11 cellular contexts compared by ENCODE assay signal in the genomic region with DNA sequence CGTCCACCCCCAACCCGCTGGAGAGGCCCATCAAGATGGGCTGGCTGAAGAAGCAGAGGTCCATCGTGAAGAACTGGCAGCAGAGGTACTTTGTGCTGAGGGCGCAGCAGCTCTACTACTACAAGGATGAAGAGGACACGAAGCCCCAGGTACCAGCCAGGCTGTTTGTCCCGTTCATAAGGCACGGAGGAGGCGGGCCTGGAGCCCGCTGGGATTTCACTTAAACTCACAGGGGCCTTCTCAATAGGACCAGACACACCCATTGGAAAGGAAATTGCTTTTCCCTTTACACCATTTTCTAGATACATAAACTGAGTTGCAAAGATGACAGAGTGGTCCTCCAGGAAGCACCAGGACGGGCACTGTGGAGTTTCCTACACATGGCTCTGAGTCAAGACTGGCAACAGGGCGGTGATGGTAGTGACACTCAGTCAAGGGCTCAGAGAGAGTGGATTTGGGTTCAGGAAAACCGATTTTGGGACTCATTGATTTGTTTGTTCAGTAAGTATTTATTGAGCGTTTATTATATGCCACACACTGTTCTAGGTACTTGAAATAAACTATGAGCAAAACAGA. TPM values are rescaled to one million over a fixed set of nuclear protein-coding genes. Genes with fewer than 3 reads are reported as not detected.
DNase-seq lines count a peak whose midpoint lies in the region; ATAC-seq, FAIRE-seq and TF ChIP-seq lines count a peak whose summit lies in the region.
"Had no signal": no experiment of that assay in that cellular context is flagged by ENCODE, and none has a peak within 500 bp of the region (broad histone marks: within the 10 kb centered on the region; RNA-seq: fewer than 3 reads in every experiment).

No MANE protein-coding gene starts in this region.

- POLR2A ChIA-PET in activated B cell treated with CpG ODN at 0.5 μM for 24 hours (lab: Charles Lee): interaction anchor here (0.6 to 22.1 kb wide), 30 partner anchors 4 to 308 kb away, joined by 3 to 1418 read pairs (median 11); a partner anchor contains a TSS

- H3K27ac ChIP-seq in gastroesophageal sphincter: peak overlapping the region in 3 of 4 donors; percentile 64 to 73 (median 68)

- ATAC-seq in GM18505 (IDR thresholded peaks at IDR 0.05; ENCODE audit: unreplicated experiment) (peak; percentile 4), activated B cell treated with CpG ODN at 0.5 μM for 24 hours (ENCODE audit: low read depth) (peak; percentile 5), gastroesophageal sphincter (no peak)
- no peak for ATAC-seq in stimulated activated effector memory CD8-positive, alpha-beta T cell treated with anti-CD3 and anti-CD28 coated beads, Interleukin-12 subunit alpha, Interleukin-12 subunit beta, amount 100 ng/mL, for 72 hours

- peak overlapping the region; percentile 96 for H3K27ac Mint-ChIP-seq in activated B cell treated with CpG ODN at 0.5 μM for 24 hours
- H3K27ac Mint-ChIP-seq in stimulated activated effector memory CD8-positive, alpha-beta T cell treated with anti-CD3 and anti-CD28 coated beads, Interleukin-12 subunit alpha, Interleukin-12 subunit beta, amount 100 ng/mL, for 72 hours: peak overlapping the region; percentile 92

- 63 to 71% methylated on average over 9 of the region's 13 CpGs for WGBS in gastroesophageal sphincter (ENCODE audit: low coverage in 1 of 2), 2 donors

- H3K4me3 ChIP-seq in gastroesophageal sphincter (peak overlapping the region in 1 of 2 donors; percentile 46), H7 (ENCODE audit: insufficient read depth, low read depth, low read length) (no peak overlapping the region)

- H3K27me3 ChIP-seq in gastroesophageal sphincter: no peaks in the 10 kb centered on the region
- no peaks in the 10 kb centered on the region for H3K27me3 ChIP-seq in H7 (ENCODE audit: control insufficient read depth, insufficient read depth, low read length)
- H3K27me3 ChIP-seq: pancreas had no signal

- H3K4me1 ChIP-seq in gastroesophageal sphincter: peaks cover 0 to 18% (median 3%) of the 10 kb centered on the region in 3 donors

- FAIRE-seq in GM19239 (lab: Jason Lieb, UNC): no peak
- FAIRE-seq: frontal cortex, pancreas had no signal

- no peak for TF ChIP-seq EP300 in gastroesophageal sphincter (IDR thresholded peaks at IDR 0.05)

- no peaks in the 10 kb centered on the region for H3K27me3 Mint-ChIP-seq in activated B cell treated with CpG ODN at 0.5 μM for 24 hours

- H3K4me1 Mint-ChIP-seq in activated B cell treated with CpG ODN at 0.5 μM for 24 hours: peaks cover 82% of the 10 kb centered on the region
- peaks cover 85% of the 10 kb centered on the region for H3K4me1 Mint-ChIP-seq in stimulated activated effector memory CD8-positive, alpha-beta T cell treated with anti-CD3 and anti-CD28 coated beads, Interleukin-12 subunit alpha, Interleukin-12 subunit beta, amount 100 ng/mL, for 72 hours

- TF ChIP-seq POLR2A in GM18505 (IDR thresholded peaks at IDR 0.05; ENCODE audit: borderline replicate concordance, extremely low read depth, insufficient read depth, insufficient read length) (no peak), gastroesophageal sphincter (IDR thresholded peaks at IDR 0.05) (no peak)

- peak overlapping the region; percentile 98 for H3K4me3 Mint-ChIP-seq in activated B cell treated with CpG ODN at 0.5 μM for 24 hours
- peak overlapping the region; percentile 77 for H3K4me3 Mint-ChIP-seq in stimulated activated effector memory CD8-positive, alpha-beta T cell treated with anti-CD3 and anti-CD28 coated beads, Interleukin-12 subunit alpha, Interleukin-12 subunit beta, amount 100 ng/mL, for 72 hours

- DNase-seq in activated B cell treated with CpG ODN at 0.5 μM for 24 hours (no peak), GM19239 (ENCODE audit: insufficient read length, low spot score) (no peak), SK-N-DZ (ENCODE audit: low spot score) (no peak), mucosa of gallbladder (ENCODE audit: low spot score) (no peak), H7 (no peak)
- DNase-seq in stimulated activated effector memory CD8-positive, alpha-beta T cell treated with anti-CD3 and anti-CD28 coated beads, Interleukin-12 subunit alpha, Interleukin-12 subunit beta, amount 100 ng/mL, for 72 hours (ENCODE audit: low spot score in 2 of 2): no peak
- DNase-seq: NCI-H1092 treated with DMSO at 0.1 percent for 48 hours had no signal

- TF ChIP-seq CTCF in activated B cell treated with CpG ODN at 0.5 μM for 24 hours (IDR thresholded peaks at IDR 0.05) (no peak), gastroesophageal sphincter (IDR thresholded peaks at IDR 0.05) (no peak)

- CTCF ChIA-PET in activated B cell treated with CpG ODN at 0.5 μM for 24 hours (lab: Charles Lee): interaction anchor here (0.9 to 6.9 kb wide), 15 partner anchors 9 to 150 kb away, joined by 3 to 84 read pairs (median 9); no protein-coding TSS in a partner anchor

- H3K36me3 Mint-ChIP-seq in activated B cell treated with CpG ODN at 0.5 μM for 24 hours (ENCODE audit: low read depth): peaks cover 36% of the 10 kb centered on the region
- peaks cover 44% of the 10 kb centered on the region for H3K36me3 Mint-ChIP-seq in stimulated activated effector memory CD8-positive, alpha-beta T cell treated with anti-CD3 and anti-CD28 coated beads, Interleukin-12 subunit alpha, Interleukin-12 subunit beta, amount 100 ng/mL, for 72 hours

- no peaks in the 10 kb centered on the region for H3K9me3 Mint-ChIP-seq in activated B cell treated with CpG ODN at 0.5 μM for 24 hours
- H3K9me3 Mint-ChIP-seq in stimulated activated effector memory CD8-positive, alpha-beta T cell treated with anti-CD3 and anti-CD28 coated beads, Interleukin-12 subunit alpha, Interleukin-12 subunit beta, amount 100 ng/mL, for 72 hours: no peaks in the 10 kb centered on the region

- no peaks in the 10 kb centered on the region for H3K9me3 ChIP-seq in gastroesophageal sphincter
- H3K9me3 ChIP-seq: pancreas had no signal

- H3K36me3 ChIP-seq in gastroesophageal sphincter (no peaks in the 10 kb centered on the region), H7 (replicated peaks; ENCODE audit: control insufficient read depth, insufficient read depth, low read length) (no peaks in the 10 kb centered on the region)
- H3K36me3 ChIP-seq: pancreas had no signal

- intact Hi-C loops in activated B cell treated with CpG ODN at 0.5 μM for 24 hours (cut with micrococcal nuclease): loop anchor here (2.0 kb wide), 1 partner anchor 49 kb away; no protein-coding TSS in a partner anchor

RNA-seq across cellular contexts. Expression of a gene that starts 40.7 kb away (rescaled TPM):
- total RNA-seq in activated B cell treated with CpG ODN at 0.5 μM for 24 hours (324 and 336 TPM in 2 replicates), gastroesophageal sphincter (1 to 10 TPM; 2.2 to 7.3 (median 4.4) TPM), mucosa of gallbladder (12.6 TPM)
- 0.32 and 0.65 TPM in 2 replicates for polyA plus RNA-seq in SK-N-DZ (2014; cell fraction: cytosol; rRNA removed)
- 1.2 TPM in 1 of 2 replicates, not detected in the other for polyA plus RNA-seq in SK-N-DZ (2014; cell fraction: nucleus; rRNA removed)
- total RNA-seq in H7 (2014; rRNA removed; shearing (Covaris generic)): 4.1 and 6.3 TPM in 2 replicates

Comparison
In these comparisons a context has a peak if more than half of its experiments do, and no peak if none do; other contexts are left out.
1. ATAC-seq: peak in GM18505 (single experiment) and activated B cell treated with CpG ODN at 0.5 μM for 24 hours (single experiment); none in gastroesophageal sphincter (single experiment) and stimulated activated effector memory CD8-positive, alpha-beta T cell treated with anti-CD3 and anti-CD28 coated beads, Interleukin-12 subunit alpha, Interleukin-12 subunit beta, amount 100 ng/mL, for 72 hours (single experiment).
2. RNA of a gene that starts 40.7 kb away (total RNA-seq): 324 to 336 TPM in activated B cell treated with CpG ODN at 0.5 μM for 24 hours; 12.6 TPM in mucosa of gallbladder (single experiment), 2.2 to 7.3 TPM in gastroesophageal sphincter and 4.1 to 6.3 TPM in H7; every median in the first group is over 10 times any median in the second.